ENCODE assay signal across 17 cellular contexts in genomic region chr12:91566328-91567099, GRCh38.
DNase-seq lines count a peak whose midpoint lies in the region; ATAC-seq, FAIRE-seq and TF ChIP-seq lines count a peak whose summit lies in the region.
"Had no signal": no experiment of that assay in that cellular context is flagged by ENCODE, and none has a peak within 500 bp of the region (broad histone marks: within the 10 kb centered on the region; RNA-seq: fewer than 3 reads in every experiment).

No MANE protein-coding gene starts in this region.

- in situ Hi-C loops in K562 (cut with MboI), result no loop called here

- CTCF ChIA-PET in K562 (lab: Yijun Ruan, JAX; ENCODE audit: low intra/inter-chr PET ratio), result no interaction called here

- ATAC-seq in GM23338 (no peak), K562 (peak; percentile 44; the same call in 2 of the 3 replicates)
- ATAC-seq: GM12878 had no signal

- H3K9me3 Mint-ChIP-seq in GM23338, result no peaks in the 10 kb centered on the region

- H3K9ac ChIP-seq in K562 (ENCODE audit: insufficient read depth in 1 of 2, low read depth in 2 of 2, low read length in 2 of 2), result no peak overlapping the region
- H3K9ac ChIP-seq in smooth muscle cell (ENCODE audit: low read depth), result no peak overlapping the region
- H3K9ac ChIP-seq: BLaER1 had no signal

- no peaks in the 10 kb centered on the region for H3F3A ChIP-seq in GM23338 (replicated peaks; ENCODE audit: low read depth)
- H3F3A ChIP-seq in smooth muscle cell (ENCODE audit: low read depth), result peaks cover 3% of the 10 kb centered on the region

- no peaks in the 10 kb centered on the region for H3K9me1 ChIP-seq in K562 (ENCODE audit: control insufficient read depth, insufficient read depth, low read length)

- no peak for DNase-seq in GM23338 (ENCODE audit: low spot score)
- DNase-seq in K562 (ENCODE audit: extremely low read depth in 1 of 4, low spot score in 3 of 4), result no peak
- DNase-seq in smooth muscle cell (lab: John Stamatoyannopoulos, UW; ENCODE audit: unreplicated experiment), result no peak
- no peak for DNase-seq in SIG-M5 (lab: John Stamatoyannopoulos, UW)
- no peak for DNase-seq in OCI-M2 (lab: John Stamatoyannopoulos, UW; ENCODE audit: unreplicated experiment)
- no peak for DNase-seq in urothelium cell line (ENCODE audit: low spot score)
- DNase-seq in glomerular visceral epithelial cell (ENCODE audit: extremely low spot score), result no peak
- DNase-seq: 8988T; CD4-positive, alpha-beta memory T cell; DMS79 treated with DMSO at 0.1 percent for 48 hours; IMR-90 had no signal

- 66% methylated on average over 6 of the region's 6 CpGs for whole genome bisulfite sequencing in K562 (ENCODE audit: insufficient coverage, low coverage, missing lambda C conversion rate)
- WGBS in smooth muscle cell (ENCODE audit: low lambda C conversion rate), result 91% methylated on average over 6 of the region's 6 CpGs

- FAIRE-seq in K562 (lab: Jason Lieb, UNC) (no peak), islet of Langerhans (lab: Jason Lieb, UNC) (peak; percentile 33), urothelium cell line (lab: Jason Lieb, UNC) (no peak)
- FAIRE-seq: GM12878, HTR-8/SVneo had no signal

- H3K27ac ChIP-seq in GM23338 (ENCODE audit: low read depth), result no peak overlapping the region
- H3K27ac ChIP-seq in K562 (ENCODE audit: extremely low read depth, low read depth, low read length), result no peak overlapping the region
- no peak overlapping the region for H3K27ac ChIP-seq in smooth muscle cell (ENCODE audit: low read depth)
- H3K27ac ChIP-seq: BLaER1 had no signal

- H2AFZ ChIP-seq in GM23338, result peak overlapping the region; percentile 44; the same call in 1 of the 2 replicates
- no peak overlapping the region for H2AFZ ChIP-seq in K562 (ENCODE audit: low read depth, low read length)
- H2AFZ ChIP-seq in smooth muscle cell (ENCODE audit: low read depth), result peak overlapping the region; percentile 41

- TF ChIP-seq EP300 in K562 (IDR thresholded peaks at IDR 0.05; ENCODE audit: low read length), result no peak

- intact Hi-C loops in K562 (cut with micrococcal nuclease), result no loop called here

- H3K4me3 ChIP-seq in GM23338, result no peak overlapping the region
- H3K4me3 ChIP-seq in K562, result no peak overlapping the region
- H3K4me3 ChIP-seq in smooth muscle cell, result no peak overlapping the region
- H3K4me3 ChIP-seq: BLaER1, GM12878, HAP-1 had no signal

- H3K27ac Mint-ChIP-seq in GM23338, result no peak overlapping the region
- H3K27ac Mint-ChIP-seq: CD14-positive monocyte; CD4-positive, alpha-beta memory T cell had no signal

- H3K9me3 ChIP-seq in K562 (replicated peaks; ENCODE audit: control insufficient read depth, insufficient read depth, low read depth, low read length) (no peaks in the 10 kb centered on the region), smooth muscle cell (replicated peaks; ENCODE audit: low read depth) (no peaks in the 10 kb centered on the region)
- H3K9me3 ChIP-seq: BLaER1, HAP-1 had no signal

- no peak for TF ChIP-seq RAD21 in K562 (CRISPR knock-in tag; conservative IDR thresholded peaks at IDR 0.05 in 1 of 2, IDR thresholded peaks at IDR 0.05 in 1 of 2)

- TF ChIP-seq CTCF in GM23338 (conservative IDR thresholded peaks at IDR 0.05; ENCODE audit: low read depth in 2 of 2) (no peak), K562 (IDR thresholded peaks at IDR 0.05 in 2 of 3, conservative IDR thresholded peaks at IDR 0.05 in 1 of 3; ENCODE audit: insufficient read depth in 2 of 3, low read depth in 1 of 3, low read length in 3 of 3) (no peak), smooth muscle cell (IDR thresholded peaks at IDR 0.05; ENCODE audit: borderline replicate concordance, insufficient read depth, poor library complexity, severe bottlenecking) (no peak)

- TF ChIP-seq POLR2A in K562 (conservative IDR thresholded peaks at IDR 0.05), result no peak

- no TSS peak for BruUV-seq in K562 (replicated peaks; lab: Mats Ljungman, UMichigan)

- H3K36me3 Mint-ChIP-seq in GM23338 (ENCODE audit: low read depth), result no peaks in the 10 kb centered on the region
- H3K36me3 Mint-ChIP-seq: CD14-positive monocyte; CD4-positive, alpha-beta memory T cell had no signal

- H3K27me3 ChIP-seq in GM23338 (ENCODE audit: insufficient read depth), result no peaks in the 10 kb centered on the region
- no peaks in the 10 kb centered on the region for H3K27me3 ChIP-seq in K562 (ENCODE audit: control insufficient read depth in 2 of 2, insufficient read depth in 2 of 2, low read length in 2 of 2)
- H3K27me3 ChIP-seq in smooth muscle cell (ENCODE audit: low read depth), result no peaks in the 10 kb centered on the region
- H3K27me3 ChIP-seq: BLaER1 had no signal

- no peaks in the 10 kb centered on the region for H4K20me1 ChIP-seq in GM23338 (replicated peaks; ENCODE audit: insufficient read depth)
- H4K20me1 ChIP-seq in K562 (replicated peaks; ENCODE audit: control insufficient read depth, insufficient read depth, low read length), result no peaks in the 10 kb centered on the region
- H4K20me1 ChIP-seq in smooth muscle cell (ENCODE audit: low read depth), result no peaks in the 10 kb centered on the region
- H4K20me1 ChIP-seq: BLaER1 had no signal

- H3K36me3 ChIP-seq in GM23338 (ENCODE audit: insufficient read depth) (no peaks in the 10 kb centered on the region), K562 (ENCODE audit: control insufficient read depth, insufficient read depth, low read length) (0 out of 3 replicates have a peak, but pooled peaks cover 4% of the 10 kb centered on the region), smooth muscle cell (ENCODE audit: low read depth) (no peaks in the 10 kb centered on the region)
- H3K36me3 ChIP-seq: BLaER1, HAP-1 had no signal

- H3K4me1 ChIP-seq in GM23338 (ENCODE audit: insufficient read depth), result no peaks in the 10 kb centered on the region
- peaks cover 7 to 9% of the 10 kb centered on the region in 2 experiments; a peak in 4 of 5 replicates for H3K4me1 ChIP-seq in K562 (replicated peaks in 1 of 2; ENCODE audit: control insufficient read depth in 2 of 2, insufficient read depth in 2 of 2, low read length in 2 of 2)
- peaks cover 10% of the 10 kb centered on the region for H3K4me1 ChIP-seq in smooth muscle cell (ENCODE audit: low read depth)
- H3K4me1 ChIP-seq: BLaER1, HAP-1 had no signal

- 0 out of 2 replicates have a peak, but pooled peaks cover 3% of the 10 kb centered on the region for H3K9me2 ChIP-seq in GM23338 (ENCODE audit: insufficient read depth)

- POLR2A ChIA-PET in K562 (lab: Yijun Ruan, JAX), result interaction anchor here (1.2 to 1.6 kb wide), 2 partner anchors 17 to 50 kb away, joined by 3 to 5 read pairs; no protein-coding TSS in a partner anchor

- no peaks in the 10 kb centered on the region for H3K27me3 Mint-ChIP-seq in GM23338 (ENCODE audit: insufficient read depth, low read depth, poor library complexity)
- H3K27me3 Mint-ChIP-seq: CD4-positive, alpha-beta memory T cell had no signal

- H3K4me2 ChIP-seq in GM23338 (no peak overlapping the region), K562 (ENCODE audit: insufficient read depth, low read length) (no peak overlapping the region), smooth muscle cell (no peak overlapping the region)
- H3K4me2 ChIP-seq: BLaER1 had no signal

- H3K4me1 Mint-ChIP-seq in GM23338, result peaks cover 9% of the 10 kb centered on the region; the same call in 2 of the 3 replicates

- no peak overlapping the region for H3K4me3 Mint-ChIP-seq in GM23338
- H3K4me3 Mint-ChIP-seq: CD14-positive monocyte; CD4-positive, alpha-beta memory T cell had no signal

- H3K79me2 ChIP-seq in GM23338 (replicated peaks; ENCODE audit: insufficient read depth) (no peaks in the 10 kb centered on the region), K562 (ENCODE audit: control insufficient read depth, insufficient read depth, low read length) (peaks cover 18% of the 10 kb centered on the region; the same call in 2 of the 3 replicates), smooth muscle cell (ENCODE audit: low read depth) (no peaks in the 10 kb centered on the region)

TF ChIP-seq in GM23338, 12 proteins besides CTCF, POLR2A, EP300 and RAD21 (continues in another document):
- TF ChIP-seq NANOG (IDR thresholded peaks at IDR 0.05; ENCODE audit: borderline replicate concordance) (no peak), CREB1 (CRISPR knock-in tag; IDR thresholded peaks at IDR 0.05; ENCODE audit: low read depth) (no peak)

TF ChIP-seq in K562, 482 proteins besides CTCF, POLR2A, EP300 and RAD21 (continues in another document):
- peak; percentile 47 for TF ChIP-seq PCBP2 (IDR thresholded peaks at IDR 0.05; ENCODE audit: low read depth, low read length, poor library complexity, severe bottlenecking)
- 0 out of 4 replicates have a peak, but pooled peaks of 1 of the 2 experiments have one; percentile 22 for TF ChIP-seq HDAC1 (IDR thresholded peaks at IDR 0.05)
- TF ChIP-seq ZNF696 (CRISPR knock-in tag; conservative IDR thresholded peaks at IDR 0.05), result no peak
- TF ChIP-seq POLR2B (IDR thresholded peaks at IDR 0.05; ENCODE audit: low read depth, partially characterized antibody), result no peak
- no peak for TF ChIP-seq SP1 (CRISPR knock-in tag; IDR thresholded peaks at IDR 0.05)
- TF ChIP-seq PBX2 (CRISPR knock-in tag; IDR thresholded peaks at IDR 0.05; ENCODE audit: low read depth), result no peak
- TF ChIP-seq PBX2 (tag; conservative IDR thresholded peaks at IDR 0.05; ENCODE audit: low read depth), result peak; percentile 44; the same call in 1 of the 2 replicates
- no peak for TF ChIP-seq TBL1XR1 (IDR thresholded peaks at IDR 0.05; ENCODE audit: low read length in 2 of 2)
- peak; percentile 53 for TF ChIP-seq NCOA4 (IDR thresholded peaks at IDR 0.05; ENCODE audit: partially characterized antibody)
- TF ChIP-seq ILK (tag; IDR thresholded peaks at IDR 0.05; ENCODE audit: borderline replicate concordance, low read depth), result no peak
- no peak for TF ChIP-seq XRCC4 (IDR thresholded peaks at IDR 0.05; ENCODE audit: extremely low read depth, insufficient read depth, insufficient read length)
